9 cellular contexts compared by ENCODE assay signal in the genomic region with DNA sequence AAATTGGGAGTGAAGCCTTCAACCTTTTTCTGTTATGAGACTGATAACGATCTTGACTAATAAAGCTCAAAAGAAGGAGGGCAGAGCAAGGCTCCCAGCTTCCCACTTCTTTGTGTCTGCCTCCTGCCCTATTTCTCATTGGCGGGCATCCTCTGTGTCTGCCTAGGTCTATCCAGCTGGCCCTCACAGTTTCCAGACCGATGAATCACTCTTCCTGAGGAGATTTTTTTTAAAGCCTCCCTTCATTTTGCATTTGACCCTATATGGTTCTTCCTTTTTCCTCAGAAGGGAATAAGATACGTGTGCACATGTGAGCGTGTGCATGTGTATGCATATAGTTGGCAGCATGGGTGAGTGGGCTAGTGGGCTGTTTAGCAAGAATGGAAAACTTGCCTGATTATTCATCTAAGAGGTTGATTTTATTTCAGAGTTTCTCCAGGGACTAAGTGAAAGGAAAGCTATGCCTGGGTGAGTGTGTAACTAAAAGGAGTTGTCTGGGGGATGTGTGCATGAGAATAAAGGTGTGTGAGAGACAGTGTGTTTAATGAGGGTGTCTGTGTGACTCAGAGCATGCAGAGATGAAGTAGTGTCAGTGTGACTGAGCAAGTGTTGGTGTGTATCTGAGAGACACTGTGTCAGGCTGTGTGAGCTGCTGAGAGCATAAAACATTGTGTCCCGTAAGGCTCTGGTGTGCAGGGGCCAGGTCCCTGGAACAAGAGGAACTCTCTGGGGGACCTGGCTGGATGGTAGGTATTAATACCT. TPM values are rescaled to one million over a fixed set of nuclear protein-coding genes. Genes with fewer than 3 reads are reported as not detected.
A peak's percentile ranks its signal among the peaks of the same experiment; 100 is the strongest.
DNase-seq lines count a peak whose midpoint lies in the region; ATAC-seq, FAIRE-seq and TF ChIP-seq lines count a peak whose summit lies in the region.
"Had no signal": no experiment of that assay in that cellular context is flagged by ENCODE, and none has a peak within 500 bp of the region (broad histone marks: within the 10 kb centered on the region; RNA-seq: fewer than 3 reads in every experiment).

No MANE protein-coding gene starts in this region.

- TF ChIP-seq POLR2A in A549 (IDR thresholded peaks at IDR 0.05; ENCODE audit: low read length): no peak
- peak in 1 of 2 donors; percentile 65 for TF ChIP-seq POLR2A in uterus (IDR thresholded peaks at IDR 0.05)

- H3K4me3 ChIP-seq in A549 (no peak overlapping the region), MG63 (no peak overlapping the region; the same call in 1 of the 2 replicates), lower lobe of right lung (no peak overlapping the region), uterus (no peak overlapping the region)

- no peaks in the 10 kb centered on the region for H3K27me3 Mint-ChIP-seq in chondrocyte (ENCODE audit: low read depth)

- intact Hi-C loops in lower lobe of right lung (cut with DNase I): no loop called here
- intact Hi-C loops in uterus (cut with DNase I; ENCODE audit: low total_unique reads): no loop called here

- H3K9me3 Mint-ChIP-seq in chondrocyte (ENCODE audit: low read depth): no peaks in the 10 kb centered on the region

- DNase-seq in A549 (ENCODE audit: low read depth in 1 of 2, low spot score in 1 of 2) (peak in 1 of 2 experiments; percentile 53), MG63 (peak; percentile 91), chondrocyte (ENCODE audit: low spot score) (peak; percentile 50), lower lobe of right lung (peak; percentile 35), uterus (peak; percentile 59 to 75), activated gamma-delta T cell (lab: John Stamatoyannopoulos, UW) (no peak), frontal cortex (ENCODE audit: low spot score in 2 of 2) (no peak)

- POLR2A ChIA-PET in A549 (lab: Yijun Ruan, JAX): interaction anchor here (1.5 kb wide), 1 partner anchor 11 kb away, joined by 6 read pairs; no protein-coding TSS in a partner anchor

- peak overlapping the region; percentile 30 for H3K4me2 ChIP-seq in A549

- no peak for TF ChIP-seq EP300 in A549 (IDR thresholded peaks at IDR 0.05)

- peaks cover 92% of the 10 kb centered on the region for H3K4me1 Mint-ChIP-seq in chondrocyte (ENCODE audit: low read depth)

- 48% methylated on average over 6 of the region's 6 CpGs for WGBS in A549 (ENCODE audit: missing lambda C conversion rate)

- ATAC-seq in A549 (peak; percentile 37 to 64; a peak in 5 of 6 replicates), lower lobe of right lung (peak in 1 of 2 donors; percentile 1), HG03135 (IDR thresholded peaks at IDR 0.05; ENCODE audit: unreplicated experiment) (no peak)

- peak overlapping the region; percentile 85 for H3K4me3 Mint-ChIP-seq in chondrocyte (ENCODE audit: unreplicated experiment)

- H3K27me3 ChIP-seq in MG63 (no peaks in the 10 kb centered on the region), lower lobe of right lung (ENCODE audit: low read depth) (no peaks in the 10 kb centered on the region), uterus (no peaks in the 10 kb centered on the region)

- H3K4me1 ChIP-seq in A549 (peaks cover 81% of the 10 kb centered on the region), lower lobe of right lung (peaks cover 85% of the 10 kb centered on the region), uterus (peaks cover 9 to 39% of the 10 kb centered on the region in 2 donors)

- peak overlapping the region; percentile 76 to 92 for H3K27ac ChIP-seq in A549
- peak overlapping the region; percentile 80 for H3K27ac ChIP-seq in lower lobe of right lung
- peak overlapping the region; percentile 86 to 90 for H3K27ac ChIP-seq in uterus

- H3K36me3 Mint-ChIP-seq in chondrocyte (ENCODE audit: low read depth): peaks cover 16% of the 10 kb centered on the region

- TF ChIP-seq RAD21 in A549 (conservative IDR thresholded peaks at IDR 0.05 in 1 of 2, IDR thresholded peaks at IDR 0.05 in 1 of 2): no peak

- FAIRE-seq in A549 (lab: Jason Lieb, UNC) (no peak), frontal cortex (lab: Jason Lieb, UNC) (no peak)
- FAIRE-seq: G401.6 had no signal

- CTCF ChIA-PET in A549 (lab: Yijun Ruan, JAX): interaction anchor here (1.7 to 20.3 kb wide), 3 partner anchors 12 to 25 kb away, joined by 6 to 224 read pairs (median 8); a partner anchor contains a TSS

- H3K27ac Mint-ChIP-seq in chondrocyte (ENCODE audit: unreplicated experiment): peak overlapping the region; percentile 93

- no peak for TF ChIP-seq CTCF in A549 (IDR thresholded peaks at IDR 0.05)
- TF ChIP-seq CTCF in chondrocyte (IDR thresholded peaks at IDR 0.05): no peak
- TF ChIP-seq CTCF in lower lobe of right lung (IDR thresholded peaks at IDR 0.05): no peak
- no peak for TF ChIP-seq CTCF in uterus (IDR thresholded peaks at IDR 0.05)

- no peaks in the 10 kb centered on the region for H3K9me3 ChIP-seq in A549
- H3K9me3 ChIP-seq in MG63: no peaks in the 10 kb centered on the region
- no peaks in the 10 kb centered on the region for H3K9me3 ChIP-seq in lower lobe of right lung
- H3K9me3 ChIP-seq in uterus: no peaks in the 10 kb centered on the region

- peaks cover 33% of the 10 kb centered on the region for H3K36me3 ChIP-seq in MG63
- peaks cover 28% of the 10 kb centered on the region for H3K36me3 ChIP-seq in lower lobe of right lung
- H3K36me3 ChIP-seq in uterus: no peaks in the 10 kb centered on the region

TF ChIP-seq in A549, 52 proteins besides CTCF, POLR2A, EP300 and RAD21 (continues in another document):
- TF ChIP-seq, protein P1, sequence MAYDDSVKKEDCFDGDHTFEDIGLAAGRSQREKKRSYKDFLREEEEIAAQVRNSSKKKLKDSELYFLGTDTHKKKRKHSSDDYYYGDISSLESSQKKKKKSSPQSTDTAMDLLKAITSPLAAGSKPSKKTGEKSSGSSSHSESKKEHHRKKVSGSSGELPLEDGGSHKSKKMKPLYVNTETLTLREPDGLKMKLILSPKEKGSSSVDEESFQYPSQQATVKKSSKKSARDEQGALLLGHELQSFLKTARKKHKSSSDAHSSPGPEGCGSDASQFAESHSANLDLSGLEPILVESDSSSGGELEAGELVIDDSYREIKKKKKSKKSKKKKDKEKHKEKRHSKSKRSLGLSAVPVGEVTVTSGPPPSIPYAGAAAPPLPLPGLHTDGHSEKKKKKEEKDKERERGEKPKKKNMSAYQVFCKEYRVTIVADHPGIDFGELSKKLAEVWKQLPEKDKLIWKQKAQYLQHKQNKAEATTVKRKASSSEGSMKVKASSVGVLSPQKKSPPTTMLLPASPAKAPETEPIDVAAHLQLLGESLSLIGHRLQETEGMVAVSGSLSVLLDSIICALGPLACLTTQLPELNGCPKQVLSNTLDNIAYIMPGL (CRISPR knock-in tag; IDR thresholded peaks at IDR 0.05; ENCODE audit: borderline replicate concordance): no peak
- no peak for TF ChIP-seq CEBPB (IDR thresholded peaks at IDR 0.05)
- TF ChIP-seq TFCP2L1 (CRISPR knock-in tag; IDR thresholded peaks at IDR 0.05): no peak
- TF ChIP-seq NPAS2 (CRISPR knock-in tag; IDR thresholded peaks at IDR 0.05; ENCODE audit: borderline replicate concordance): no peak
- TF ChIP-seq ZC3H11A (IDR thresholded peaks at IDR 0.05): no peak

RNA-seq across cellular contexts. Expression of a gene that starts 12.2 kb away (rescaled TPM):
- polyA plus RNA-seq in A549 (2011; rRNA removed) (5.9 and 7.7 TPM in 2 replicates), A549 (2017; fragmentation: RNase III; extraction: RNeasy Plus Mini Kit Qiagen cat#74134 plus additional on column Dnase treatment) (17.9 to 20.0 TPM (median 19.4 TPM) in 3 replicates)
- polyA plus RNA-seq in A549 (2012; cell fraction: cytosol; rRNA removed): 7.3 and 9.7 TPM in 2 replicates
- polyA plus RNA-seq in A549 (2012; cell fraction: nucleus; rRNA removed): 32.2 and 36.0 TPM in 2 replicates
- polyA minus RNA-seq in A549 (2011; rRNA and poly(A)+ RNA removed): 12.2 and 15.2 TPM in 2 replicates
- 55.3 and 58.4 TPM in 2 replicates for total RNA-seq in MG63 (2014; rRNA removed; shearing (Covaris generic); ENCODE audit: low replicate concordance)
- total RNA-seq in chondrocyte (164 to 271 TPM (median 179 TPM) in 3 replicates), lower lobe of right lung (71.8 TPM), uterus (100 to 1,000 TPM in 3 of 4 donors, 10 to 100 TPM in 1; 53.5 to 517 (median 287) TPM), frontal cortex (53.8 TPM)

RNA-seq across cellular contexts. Expression of a gene that starts 47.4 kb away (rescaled TPM):
- polyA plus RNA-seq in A549 (2011; rRNA removed) (140 and 150 TPM in 2 replicates), A549 (2017; fragmentation: RNase III; extraction: RNeasy Plus Mini Kit Qiagen cat#74134 plus additional on column Dnase treatment) (88.7 to 93.3 TPM (median 91.0 TPM) in 3 replicates)
- polyA plus RNA-seq in A549 (2012; cell fraction: cytosol; rRNA removed): 56.4 and 62.8 TPM in 2 replicates
- 24.5 and 25.7 TPM in 2 replicates for polyA plus RNA-seq in A549 (2012; cell fraction: nucleus; rRNA removed)
- polyA minus RNA-seq in A549 (2011; rRNA and poly(A)+ RNA removed): 63.8 and 65.4 TPM in 2 replicates
- 92.2 and 122 TPM in 2 replicates for total RNA-seq in MG63 (2014; rRNA removed; shearing (Covaris generic); ENCODE audit: low replicate concordance)
- total RNA-seq in chondrocyte (233 to 265 TPM (median 240 TPM) in 3 replicates), lower lobe of right lung (122 TPM), uterus (100 to 1,000 TPM in 2 of 4 donors, 10 to 100 TPM in 2; 55.3 to 154 (median 112) TPM), frontal cortex (71.3 TPM)

RNA-seq across cellular contexts. Expression of a gene that starts 53.9 kb away (rescaled TPM):
- polyA plus RNA-seq in A549 (2011; rRNA removed) (34.4 and 35.3 TPM in 2 replicates), A549 (2017; fragmentation: RNase III; extraction: RNeasy Plus Mini Kit Qiagen cat#74134 plus additional on column Dnase treatment) (14.4 to 17.1 TPM (median 15.5 TPM) in 3 replicates)
- polyA plus RNA-seq in A549 (2012; cell fraction: cytosol; rRNA removed): 13.9 and 16.0 TPM in 2 replicates
- polyA plus RNA-seq in A549 (2012; cell fraction: nucleus; rRNA removed): 9.6 and 13.0 TPM in 2 replicates
- polyA minus RNA-seq in A549 (2011; rRNA and poly(A)+ RNA removed): 21.0 and 22.1 TPM in 2 replicates
- total RNA-seq in MG63 (2014; rRNA removed; shearing (Covaris generic); ENCODE audit: low replicate concordance): 41.0 and 214 TPM in 2 replicates
- total RNA-seq in chondrocyte (16.2 to 22.7 TPM (median 16.6 TPM) in 3 replicates), lower lobe of right lung (18.5 TPM), uterus (10 to 100 TPM; 37.4 to 73.5 (median 58.7) TPM), frontal cortex (69.7 TPM)

RNA-seq across cellular contexts. Expression of a gene that starts 59.8 kb away (rescaled TPM):
- polyA plus RNA-seq in A549 (2011; rRNA removed) (not detected in 2 replicates), A549 (2017; fragmentation: RNase III; extraction: RNeasy Plus Mini Kit Qiagen cat#74134 plus additional on column Dnase treatment) (0.03 to 0.06 TPM in 2 of 3 replicates, not detected in the other)
- not detected in 2 replicates for polyA plus RNA-seq in A549 (2012; cell fraction: cytosol; rRNA removed)
- not detected in 2 replicates for polyA plus RNA-seq in A549 (2012; cell fraction: nucleus; rRNA removed)
- not detected in 2 replicates for polyA minus RNA-seq in A549 (2011; rRNA and poly(A)+ RNA removed)
- total RNA-seq in MG63 (2014; rRNA removed; shearing (Covaris generic); ENCODE audit: low replicate concordance): not detected in 2 replicates
- total RNA-seq in chondrocyte (not detected in 3 replicates), lower lobe of right lung (0.30 TPM), uterus (not detected), frontal cortex (not detected)

Comparison
In these comparisons a context has a peak if more than half of its experiments do, and no peak if none do; other contexts are left out.
1. DNase-seq: peak in MG63 (single experiment), chondrocyte (single experiment), lower lobe of right lung (single experiment) and uterus (2 of 2); none in activated gamma-delta T cell (single experiment) and frontal cortex (0 of 2).
2. Peak in every context shown above with its lines, with median percentiles within 50 percentile points of each other: H3K27ac ChIP-seq.